In genomic region chr20:52246366-52246765, GRCh38 we compare ENCODE assay signal across 29 cellular contexts.
"Had no signal": no experiment of that assay in that cellular context is flagged by ENCODE, and none has a peak within 500 bp of the region (broad histone marks: within the 10 kb centered on the region; RNA-seq: fewer than 3 reads in every experiment).

No MANE protein-coding gene starts in this region.

- H3K4me3 Mint-ChIP-seq: naive thymus-derived CD8-positive, alpha-beta T cell; natural killer cell treated with Interleukin-12 subunit alpha and Interleukin-12 subunit beta and Interleukin-15 and Interleukin-18, amount 100 ng/mL, for 72 hours; nephron progenitor cell; neural progenitor cell; stimulated activated effector memory CD8-positive, alpha-beta T cell treated with anti-CD3 and anti-CD28 coated beads, Interleukin-12 subunit alpha, Interleukin-12 subunit beta, amount 100 ng/mL, for 72 hours; stimulated activated naive B cell treated with anti-CD40 and anti-IgM and Interleukin-4, amounts not matched to agents 10 μg/mL and 1 μg/mL and 100 μg/mL, for 72 hours; stimulated activated naive CD8-positive, alpha-beta T cell treated with anti-CD3 and anti-CD28 coated beads, Interleukin-15, Interleukin-2, amounts not matched to agents 100 ng/mL and 50 ng/mL, for 24 hours had no signal

- H3K27ac Mint-ChIP-seq: natural killer cell treated with Interleukin-12 subunit alpha and Interleukin-12 subunit beta and Interleukin-15 and Interleukin-18, amount 100 ng/mL, for 72 hours; nephron progenitor cell; neural progenitor cell; progenitor cell of endocrine pancreas; stimulated activated effector memory CD8-positive, alpha-beta T cell treated with anti-CD3 and anti-CD28 coated beads, Interleukin-12 subunit alpha, Interleukin-12 subunit beta, amount 100 ng/mL, for 72 hours; stimulated activated naive B cell treated with anti-CD40 and anti-IgM and Interleukin-4, amounts not matched to agents 10 μg/mL and 1 μg/mL and 100 μg/mL, for 72 hours; stimulated activated naive CD8-positive, alpha-beta T cell treated with anti-CD3 and anti-CD28 coated beads, Interleukin-15, Interleukin-2, amounts not matched to agents 100 ng/mL and 50 ng/mL, for 24 hours had no signal

- H3K4me1 Mint-ChIP-seq: nephron progenitor cell; neural progenitor cell; stimulated activated effector memory CD8-positive, alpha-beta T cell treated with anti-CD3 and anti-CD28 coated beads, Interleukin-12 subunit alpha, Interleukin-12 subunit beta, amount 100 ng/mL, for 72 hours; stimulated activated naive B cell treated with anti-CD40 and anti-IgM and Interleukin-4, amounts not matched to agents 10 μg/mL and 1 μg/mL and 100 μg/mL, for 72 hours had no signal

- H3K9me3 ChIP-seq: ovary, psoas muscle, right lobe of liver, sigmoid colon, thoracic aorta, thyroid gland, upper lobe of left lung, uterus had no signal

- H3K4me3 ChIP-seq: neural progenitor cell, ovary, psoas muscle, right lobe of liver, sigmoid colon, stomach, thoracic aorta, thyroid gland, tibial nerve, upper lobe of left lung, uterus had no signal

- H3K36me3 Mint-ChIP-seq: naive thymus-derived CD8-positive, alpha-beta T cell; natural killer cell treated with Interleukin-12 subunit alpha and Interleukin-12 subunit beta and Interleukin-15 and Interleukin-18, amount 100 ng/mL, for 72 hours; neural progenitor cell; stimulated activated effector memory CD8-positive, alpha-beta T cell treated with anti-CD3 and anti-CD28 coated beads, Interleukin-12 subunit alpha, Interleukin-12 subunit beta, amount 100 ng/mL, for 72 hours; stimulated activated naive B cell treated with anti-CD40 and anti-IgM and Interleukin-4, amounts not matched to agents 10 μg/mL and 1 μg/mL and 100 μg/mL, for 72 hours had no signal

- H3K9ac ChIP-seq: neural progenitor cell, parathyroid adenoma had no signal

- H3K27ac ChIP-seq: neural progenitor cell, ovary, parathyroid adenoma, psoas muscle, right lobe of liver, sigmoid colon, stomach, thoracic aorta, thyroid gland, tibial nerve, upper lobe of left lung, uterus had no signal

- ATAC-seq: naive thymus-derived CD8-positive, alpha-beta T cell; natural killer cell treated with Interleukin-12 subunit alpha and Interleukin-12 subunit beta and Interleukin-15 and Interleukin-18, amount 100 ng/mL, for 72 hours; psoas muscle; right cardiac atrium; right lobe of liver; stimulated activated effector memory CD8-positive, alpha-beta T cell treated with anti-CD3 and anti-CD28 coated beads, Interleukin-12 subunit alpha, Interleukin-12 subunit beta, amount 100 ng/mL, for 72 hours; stimulated activated naive B cell treated with anti-CD40 and anti-IgM and Interleukin-4, amounts not matched to agents 10 μg/mL and 1 μg/mL and 100 μg/mL, for 72 hours had no signal

- H3K36me3 ChIP-seq: neural progenitor cell, ovary, right lobe of liver, sigmoid colon, stomach, thoracic aorta, thyroid gland, tibial nerve, upper lobe of left lung, uterus had no signal

- H3K79me2 ChIP-seq: parathyroid adenoma had no signal

- DNase-seq: naive thymus-derived CD8-positive, alpha-beta T cell; nephron progenitor cell; occipital lobe; ovary; posterior cingulate gyrus; psoas muscle; right cardiac atrium; right lobe of liver; sigmoid colon; small intestine; stimulated activated CD4-positive, alpha-beta T cell treated with anti-CD3 and anti-CD28 coated beads, Interleukin-15, amount 100 ng/mL, for 24 hours; stimulated activated CD4-positive, alpha-beta T cell treated with anti-CD3 and anti-CD28 coated beads, Interleukin-2, amount 100 ng/mL, for 24 hours; stimulated activated CD4-positive, alpha-beta T cell treated with anti-CD3 and anti-CD28 coated beads, Interleukin-2, amount 100 ng/mL, for 48 hours; stimulated activated CD4-positive, alpha-beta T cell treated with anti-CD3 and anti-CD28 coated beads, Interleukin-4, amount 100 ng/mL, for 24 hours; stimulated activated naive B cell treated with anti-CD40 and anti-IgM and Interleukin-4, amounts not matched to agents 10 μg/mL and 1 μg/mL and 100 μg/mL, for 72 hours; stimulated activated naive CD4-positive, alpha-beta T cell treated with Interleukin-2 at 50 U/mL for 16 hours; stomach; thyroid gland; trophoblast cell; upper lobe of left lung; uterus had no signal

- H3K4me2 ChIP-seq: neural progenitor cell had no signal

- H2AFZ ChIP-seq: neural progenitor cell, parathyroid adenoma had no signal

- H3K27me3 Mint-ChIP-seq: progenitor cell of endocrine pancreas had no signal

- FAIRE-seq: small intestine had no signal

- H3K27me3 ChIP-seq: neural progenitor cell, ovary, right lobe of liver, sigmoid colon, thyroid gland, tibial nerve, upper lobe of left lung, uterus had no signal
